In genomic region chr3:49346797-49347251, GRCh38 we compare ENCODE assay signal across 10 cellular contexts. TPM values are rescaled to one million over a fixed set of nuclear protein-coding genes. Genes with fewer than 3 reads are reported as not detected.
DNase-seq lines count a peak whose midpoint lies in the region; ATAC-seq, FAIRE-seq and TF ChIP-seq lines count a peak whose summit lies in the region.
"Had no signal": no experiment of that assay in that cellular context is flagged by ENCODE, and none has a peak within 500 bp of the region (broad histone marks: within the 10 kb centered on the region; RNA-seq: fewer than 3 reads in every experiment).

No MANE protein-coding gene starts in this region.

- no peak overlapping the region for H3K4me3 Mint-ChIP-seq in astrocyte (ENCODE audit: unreplicated experiment)
- H3K4me3 Mint-ChIP-seq in natural killer cell: no peak overlapping the region

- H3K4me1 ChIP-seq in left ventricle myocardium inferior: peaks cover 14% of the 10 kb centered on the region
- peaks cover 16% of the 10 kb centered on the region for H3K4me1 ChIP-seq in astrocyte (ENCODE audit: insufficient read depth, low read length)
- peaks cover 5 to 22% (median 10%) of the 10 kb centered on the region in 4 donors for H3K4me1 ChIP-seq in liver (ENCODE audit: control insufficient read depth in 4 of 4, insufficient read depth in 4 of 4, low read length in 3 of 4)

- H3K9ac ChIP-seq in astrocyte (ENCODE audit: low read length) (no peak overlapping the region), liver (ENCODE audit: low read depth in 1 of 2, low read length in 2 of 2) (no peak overlapping the region)

- H3K36me3 Mint-ChIP-seq in astrocyte (ENCODE audit: low read depth, unreplicated experiment): no peaks in the 10 kb centered on the region
- no peaks in the 10 kb centered on the region for H3K36me3 Mint-ChIP-seq in natural killer cell

- no peak for TF ChIP-seq RAD21 in liver (IDR thresholded peaks at IDR 0.05)

- H3K36me3 ChIP-seq in left ventricle myocardium inferior (no peaks in the 10 kb centered on the region), astrocyte (ENCODE audit: insufficient read depth, low read length) (no peaks in the 10 kb centered on the region), liver (ENCODE audit: control insufficient read depth in 4 of 4, insufficient read depth in 3 of 4, low read depth in 1 of 4, low read length in 3 of 4) (no peaks in the 10 kb centered on the region)

- H3K9me3 ChIP-seq in left ventricle myocardium inferior (replicated peaks) (no peaks in the 10 kb centered on the region), astrocyte (ENCODE audit: insufficient read depth, low read depth, low read length) (no peaks in the 10 kb centered on the region), liver (ENCODE audit: control insufficient read depth in 4 of 4, low read length in 3 of 4) (no peaks in the 10 kb centered on the region)

- H3K4me2 ChIP-seq in astrocyte (ENCODE audit: low read length): peak overlapping the region; percentile 57

- no peaks in the 10 kb centered on the region for H3K27me3 Mint-ChIP-seq in astrocyte (ENCODE audit: low read depth, unreplicated experiment)
- no peaks in the 10 kb centered on the region for H3K27me3 Mint-ChIP-seq in natural killer cell (ENCODE audit: low read depth in 2 of 2)

- H3K4me1 Mint-ChIP-seq in astrocyte (ENCODE audit: low read depth, unreplicated experiment) (peaks cover 8% of the 10 kb centered on the region), natural killer cell (peaks cover 0 to 7% of the 10 kb centered on the region in 2 donors)

- DNase-seq in left ventricle myocardium inferior (no peak), Right ventricle myocardium superior (no peak), astrocyte (ENCODE audit: low read depth) (peak; percentile 80), urothelium cell line (ENCODE audit: low spot score) (peak; percentile 40), natural killer cell (no peak), NCI-H510A treated with DMSO at 0.1 percent for 48 hours (lab: John Stamatoyannopoulos, UW) (no peak)
- DNase-seq: activated T-cell treated with anti-CD3 and anti-CD28 coated beads, Interleukin-2, amount 50 U/mL, for 1 hour; NCI-H2171 had no signal

- no peaks in the 10 kb centered on the region for H3K9me3 Mint-ChIP-seq in astrocyte (ENCODE audit: unreplicated experiment)
- no peaks in the 10 kb centered on the region for H3K9me3 Mint-ChIP-seq in natural killer cell

- H3K4me3 ChIP-seq in left ventricle myocardium inferior (no peak overlapping the region), astrocyte (ENCODE audit: insufficient read depth, low read depth, low read length) (no peak overlapping the region), liver (ENCODE audit: low read depth in 1 of 3, low read length in 3 of 3) (no peak overlapping the region)

- intact Hi-C loops in left ventricle myocardium inferior (cut with micrococcal nuclease): no loop called here
- intact Hi-C loops in Right ventricle myocardium superior (cut with DNase I): no loop called here
- intact Hi-C loops in natural killer cell (cut with micrococcal nuclease): no loop called here

- no peaks in the 10 kb centered on the region for H3K27me3 ChIP-seq in left ventricle myocardium inferior (ENCODE audit: low read depth)
- no peaks in the 10 kb centered on the region for H3K27me3 ChIP-seq in astrocyte (ENCODE audit: insufficient read depth, low read length)
- H3K27me3 ChIP-seq in liver (ENCODE audit: control insufficient read depth in 4 of 4, insufficient read depth in 4 of 4, low read length in 3 of 4): no peaks in the 10 kb centered on the region

- H3K79me2 ChIP-seq in astrocyte (ENCODE audit: insufficient read depth, low read length): no peaks in the 10 kb centered on the region

- no peak for ATAC-seq in Right ventricle myocardium superior (ENCODE audit: poor library complexity)
- ATAC-seq in natural killer cell: no peak
- ATAC-seq in GM18907 (IDR thresholded peaks at IDR 0.05; ENCODE audit: unreplicated experiment): no peak

- no peaks in the 10 kb centered on the region for H4K20me1 ChIP-seq in astrocyte (ENCODE audit: insufficient read depth, low read length)

- H3K27ac Mint-ChIP-seq in astrocyte (ENCODE audit: unreplicated experiment): peak overlapping the region; percentile 62
- H3K27ac Mint-ChIP-seq in natural killer cell: no peak overlapping the region

- peak overlapping the region; percentile 94 for H3K27ac ChIP-seq in left ventricle myocardium inferior (replicated peaks)
- H3K27ac ChIP-seq in astrocyte (ENCODE audit: low read depth, low read length): peak overlapping the region; percentile 4
- H3K27ac ChIP-seq in liver (ENCODE audit: low read depth in 1 of 2, low read length in 2 of 2): peak overlapping the region; percentile 28 to 40

- WGBS in liver: 88% methylated on average over 6 of the region's 6 CpGs

- H2AFZ ChIP-seq in astrocyte (ENCODE audit: low read depth, low read length): no peak overlapping the region

- FAIRE-seq in astrocyte (lab: Jason Lieb, UNC) (no peak), urothelium cell line (lab: Jason Lieb, UNC) (no peak)

- TF ChIP-seq CTCF in left ventricle myocardium inferior (IDR thresholded peaks at IDR 0.05; ENCODE audit: borderline replicate concordance): no peak
- TF ChIP-seq CTCF in astrocyte (IDR thresholded peaks at IDR 0.05; ENCODE audit: insufficient read depth, low read depth, low read length): no peak
- TF ChIP-seq CTCF in liver (IDR thresholded peaks at IDR 0.05; ENCODE audit: low read depth, low read length, missing input control): no peak
- TF ChIP-seq CTCF in natural killer cell (IDR thresholded peaks at IDR 0.05): no peak

TF ChIP-seq in liver, 16 proteins besides CTCF, POLR2A, EP300 and RAD21:
- no peak for TF ChIP-seq HNF4A (conservative IDR thresholded peaks at IDR 0.05)
- no peak for TF ChIP-seq HNF4G (IDR thresholded peaks at IDR 0.05)
- TF ChIP-seq REST (IDR thresholded peaks at IDR 0.05): no peak
- no peak for TF ChIP-seq ATF3 (IDR thresholded peaks at IDR 0.05)
- no peak for TF ChIP-seq FOXA1 (IDR thresholded peaks at IDR 0.05)
- no peak for TF ChIP-seq SP1 (IDR thresholded peaks at IDR 0.05)
- no peak for TF ChIP-seq FOXA2 (IDR thresholded peaks at IDR 0.05)
- TF ChIP-seq NR2F2 (IDR thresholded peaks at IDR 0.05): no peak
- no peak for TF ChIP-seq MAX (IDR thresholded peaks at IDR 0.05)
- TF ChIP-seq GABPA (IDR thresholded peaks at IDR 0.05 in 1 of 2, conservative IDR thresholded peaks at IDR 0.05 in 1 of 2): no peak

RNA-seq across cellular contexts. Expression of gene USP4, which starts 7.0 kb away (rescaled TPM):
- 37.3 TPM for total RNA-seq in left ventricle myocardium inferior
- total RNA-seq in Right ventricle myocardium superior: 34.7 TPM
- total RNA-seq in astrocyte: 31.8 and 33.8 TPM in 2 replicates
- total RNA-seq in liver: 10 to 100 TPM; 16.1 to 17.7 TPM
- 10 to 100 TPM; 12.5 to 13.7 TPM for polyA plus RNA-seq in liver
- 100 to 1,000 TPM; 110 to 138 (median 135) TPM for total RNA-seq in natural killer cell

RNA-seq across cellular contexts. Expression of gene GPX1, which starts 11.3 kb away (rescaled TPM):
- total RNA-seq in left ventricle myocardium inferior (115 TPM), Right ventricle myocardium superior (117 TPM), astrocyte (208 and 268 TPM in 2 replicates), liver (100 to 1,000 TPM in 1 of 2 donors, 10 to 100 TPM in 1; 87.0 to 125 TPM), natural killer cell (10 to 100 TPM; 34.7 to 70.0 (median 59.1) TPM)
- polyA plus RNA-seq in liver: 100 to 1,000 TPM; 313 to 412 TPM

Comparison
In these comparisons a context has a peak if more than half of its experiments do, and no peak if none do; other contexts are left out.
1. DNase-seq: peak in astrocyte (single experiment) and urothelium cell line (single experiment); none in left ventricle myocardium inferior (single experiment), Right ventricle myocardium superior (single experiment), natural killer cell (single experiment) and NCI-H510A treated with DMSO at 0.1 percent for 48 hours (single experiment).
2. H3K27ac ChIP-seq: peak in every context shown above with its lines; median percentile 94 in left ventricle myocardium inferior; 34 in liver; 4 in astrocyte.